Comparison of ENCODE assay signal across 27 cellular contexts in the genomic region with DNA sequence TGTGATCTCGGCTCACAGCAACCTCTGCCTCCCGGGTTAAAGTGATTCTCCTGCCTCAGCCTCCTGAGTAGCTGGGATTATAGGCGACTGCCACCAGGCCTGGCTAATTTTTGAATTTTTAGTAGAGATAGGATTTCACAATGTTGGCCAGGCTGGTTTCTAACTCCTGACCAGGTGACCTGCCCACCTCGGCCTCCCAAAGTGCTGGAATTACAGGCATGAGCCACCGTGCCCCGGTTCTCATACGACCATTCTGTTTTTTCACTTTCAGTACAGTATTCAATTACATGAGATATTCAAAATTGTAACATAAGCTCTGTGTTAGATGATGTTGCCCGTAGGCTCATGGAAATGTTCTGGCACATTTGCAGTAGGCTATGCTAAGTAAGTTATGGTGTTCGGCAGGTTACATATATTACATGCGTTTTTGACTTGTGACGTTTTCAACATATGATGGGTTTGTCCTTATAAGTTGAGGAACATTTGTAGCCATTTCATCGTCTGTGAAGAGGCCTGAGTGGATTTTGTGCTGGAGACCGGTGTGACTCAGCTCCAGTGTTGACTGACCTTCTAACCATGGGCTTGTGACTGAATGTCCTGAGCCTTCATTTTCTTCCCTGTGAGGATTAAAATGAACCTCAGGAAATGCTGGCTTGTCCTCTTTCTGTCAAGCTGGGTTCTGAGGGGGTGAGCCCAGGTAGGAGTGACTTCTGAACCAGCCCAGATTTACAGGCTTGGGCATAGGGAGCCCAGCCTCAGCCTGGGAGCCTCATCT. TPM values are rescaled to one million over a fixed set of nuclear protein-coding genes. Genes with fewer than 3 reads are reported as not detected.
DNase-seq lines count a peak whose midpoint lies in the region; ATAC-seq and TF ChIP-seq lines count a peak whose summit lies in the region.
"Had no signal": no experiment of that assay in that cellular context is flagged by ENCODE, and none has a peak within 500 bp of the region (broad histone marks: within the 10 kb centered on the region; RNA-seq: fewer than 3 reads in every experiment).

No MANE protein-coding gene starts in this region.

- H3K36me3 Mint-ChIP-seq in activated naive CD4-positive, alpha-beta T cell treated with anti-CD3 and anti-CD28 coated beads for 36 hours (ENCODE audit: low read depth) = peaks cover 20% of the 10 kb centered on the region
- H3K36me3 Mint-ChIP-seq in activated naive CD4-positive, alpha-beta T cell treated with anti-CD3 and anti-CD28 coated beads, Interleukin-2, amount 50 U/mL, for 72 hours = peaks cover 13 to 48% of the 10 kb centered on the region in 2 donors
- peaks cover 30 to 78% of the 10 kb centered on the region in 2 donors for H3K36me3 Mint-ChIP-seq in stimulated activated naive B cell treated with anti-CD40 and anti-IgM and Interleukin-4, amounts not matched to agents 10 μg/mL and 1 μg/mL and 100 μg/mL, for 72 hours
- peaks cover 92% of the 10 kb centered on the region for H3K36me3 Mint-ChIP-seq in activated T-helper 17 cell treated with anti-CD3 and anti-CD28 coated beads, Interleukin-2, amount 50 U/mL, for 72 hours (ENCODE audit: low read depth)

- TF ChIP-seq CTCF in astrocyte of the spinal cord (IDR thresholded peaks at IDR 0.05; ENCODE audit: low read depth, low read length) = no peak

- DNase-seq in activated naive CD4-positive, alpha-beta T cell treated with anti-CD3 and anti-CD28 coated beads for 36 hours = no peak
- DNase-seq in activated naive CD4-positive, alpha-beta T cell treated with anti-CD3 and anti-CD28 coated beads, Interleukin-2, amount 50 U/mL, for 72 hours (ENCODE audit: low spot score in 2 of 2) = no peak
- DNase-seq in astrocyte of the spinal cord (ENCODE audit: low read depth, low spot score) (peak; percentile 44), mesenteric fat pad (ENCODE audit: low spot score) (peak; percentile 74), left ventricle myocardium superior (no peak), A172 (ENCODE audit: low spot score) (no peak)
- no peak for DNase-seq in stimulated activated naive B cell treated with anti-CD40 and anti-IgM and Interleukin-4, amounts not matched to agents 10 μg/mL and 1 μg/mL and 100 μg/mL, for 72 hours
- DNase-seq: activated T-cell treated with anti-CD3 and anti-CD28 coated beads, Interleukin-2, amount 50 U/mL, for 72 hours; cortex of kidney; heart right ventricle; immature natural killer cell; left ventricle myocardium inferior; mucosa of descending colon; NCI-H1105 treated with DMSO at 0.1 percent for 48 hours; NCI-H524; SIG-M5; spleen; stimulated activated CD4-positive, alpha-beta T cell treated with anti-CD3 and anti-CD28 coated beads, Interleukin-4, amount 100 ng/mL, for 1 hour; stimulated activated naive CD4-positive, alpha-beta T cell treated with Interleukin-2 at 50 U/mL for 16 hours; T-cell; tibial artery had no signal

- intact Hi-C loops in activated naive CD4-positive, alpha-beta T cell treated with anti-CD3 and anti-CD28 coated beads for 36 hours (cut with micrococcal nuclease) = no loop called here
- intact Hi-C loops in left ventricle myocardium superior (cut with micrococcal nuclease) = no loop called here

- ATAC-seq in activated naive CD4-positive, alpha-beta T cell treated with anti-CD3 and anti-CD28 coated beads, Interleukin-2, amount 50 U/mL, for 72 hours = no peak
- ATAC-seq in stimulated activated naive B cell treated with anti-CD40 and anti-IgM and Interleukin-4, amounts not matched to agents 10 μg/mL and 1 μg/mL and 100 μg/mL, for 72 hours (replicated peaks) = no peak
- no peak for ATAC-seq in left ventricle myocardium superior
- ATAC-seq in activated T-helper 17 cell treated with anti-CD3 and anti-CD28 coated beads, Interleukin-2, amount 50 U/mL, for 72 hours (replicated peaks) = no peak
- ATAC-seq: activated T-cell treated with anti-CD3 and anti-CD28 coated beads, Interleukin-2, amount 50 U/mL, for 72 hours; heart right ventricle; mucosa of descending colon; Panc1; T-cell had no signal

- H3K27me3 Mint-ChIP-seq in activated naive CD4-positive, alpha-beta T cell treated with anti-CD3 and anti-CD28 coated beads for 36 hours (ENCODE audit: low read depth) = no peaks in the 10 kb centered on the region
- H3K27me3 Mint-ChIP-seq in stimulated activated naive B cell treated with anti-CD40 and anti-IgM and Interleukin-4, amounts not matched to agents 10 μg/mL and 1 μg/mL and 100 μg/mL, for 72 hours = no peaks in the 10 kb centered on the region
- H3K27me3 Mint-ChIP-seq in activated T-helper 17 cell treated with anti-CD3 and anti-CD28 coated beads, Interleukin-2, amount 50 U/mL, for 72 hours = no peaks in the 10 kb centered on the region
- H3K27me3 Mint-ChIP-seq: activated naive CD8-positive, alpha-beta T cell; T-cell had no signal

- H3K9me3 Mint-ChIP-seq in activated naive CD4-positive, alpha-beta T cell treated with anti-CD3 and anti-CD28 coated beads for 36 hours = no peaks in the 10 kb centered on the region
- H3K9me3 Mint-ChIP-seq in activated naive CD4-positive, alpha-beta T cell treated with anti-CD3 and anti-CD28 coated beads, Interleukin-2, amount 50 U/mL, for 72 hours = no peaks in the 10 kb centered on the region
- H3K9me3 Mint-ChIP-seq in stimulated activated naive B cell treated with anti-CD40 and anti-IgM and Interleukin-4, amounts not matched to agents 10 μg/mL and 1 μg/mL and 100 μg/mL, for 72 hours = no peaks in the 10 kb centered on the region
- H3K9me3 Mint-ChIP-seq in activated T-helper 17 cell treated with anti-CD3 and anti-CD28 coated beads, Interleukin-2, amount 50 U/mL, for 72 hours = no peaks in the 10 kb centered on the region
- H3K9me3 Mint-ChIP-seq: activated T-cell treated with anti-CD3 and anti-CD28 coated beads, Interleukin-2, amount 50 U/mL, for 72 hours; immature natural killer cell; neural crest cell; T-cell had no signal

- peaks cover 44% of the 10 kb centered on the region for H3K4me1 Mint-ChIP-seq in activated naive CD4-positive, alpha-beta T cell treated with anti-CD3 and anti-CD28 coated beads for 36 hours (ENCODE audit: low read depth)
- peaks cover 21 to 41% of the 10 kb centered on the region in 2 donors for H3K4me1 Mint-ChIP-seq in stimulated activated naive B cell treated with anti-CD40 and anti-IgM and Interleukin-4, amounts not matched to agents 10 μg/mL and 1 μg/mL and 100 μg/mL, for 72 hours
- H3K4me1 Mint-ChIP-seq in activated T-helper 17 cell treated with anti-CD3 and anti-CD28 coated beads, Interleukin-2, amount 50 U/mL, for 72 hours = peaks cover 36% of the 10 kb centered on the region

- no peak overlapping the region for H3K4me3 ChIP-seq in astrocyte of the spinal cord (ENCODE audit: low read depth, low read length)
- H3K4me3 ChIP-seq: breast epithelium, heart right ventricle, left ventricle myocardium inferior, mucosa of descending colon, prostate gland, spleen, tibial artery had no signal

- peak overlapping the region; percentile 26 for H3K27ac Mint-ChIP-seq in activated naive CD4-positive, alpha-beta T cell treated with anti-CD3 and anti-CD28 coated beads for 36 hours
- no peak overlapping the region for H3K27ac Mint-ChIP-seq in activated naive CD4-positive, alpha-beta T cell treated with anti-CD3 and anti-CD28 coated beads, Interleukin-2, amount 50 U/mL, for 72 hours
- H3K27ac Mint-ChIP-seq in stimulated activated naive B cell treated with anti-CD40 and anti-IgM and Interleukin-4, amounts not matched to agents 10 μg/mL and 1 μg/mL and 100 μg/mL, for 72 hours = peak overlapping the region; percentile 42
- no peak overlapping the region for H3K27ac Mint-ChIP-seq in activated T-helper 17 cell treated with anti-CD3 and anti-CD28 coated beads, Interleukin-2, amount 50 U/mL, for 72 hours
- H3K27ac Mint-ChIP-seq: activated naive CD8-positive, alpha-beta T cell; activated T-cell treated with anti-CD3 and anti-CD28 coated beads, Interleukin-2, amount 50 U/mL, for 72 hours; immature natural killer cell had no signal

- no peak overlapping the region for H3K4me3 Mint-ChIP-seq in activated naive CD4-positive, alpha-beta T cell treated with anti-CD3 and anti-CD28 coated beads for 36 hours
- H3K4me3 Mint-ChIP-seq in stimulated activated naive B cell treated with anti-CD40 and anti-IgM and Interleukin-4, amounts not matched to agents 10 μg/mL and 1 μg/mL and 100 μg/mL, for 72 hours = no peak overlapping the region
- H3K4me3 Mint-ChIP-seq in activated T-helper 17 cell treated with anti-CD3 and anti-CD28 coated beads, Interleukin-2, amount 50 U/mL, for 72 hours = no peak overlapping the region
- H3K4me3 Mint-ChIP-seq: activated naive CD8-positive, alpha-beta T cell; activated T-cell treated with anti-CD3 and anti-CD28 coated beads, Interleukin-2, amount 50 U/mL, for 72 hours; immature natural killer cell; neural crest cell; T-cell had no signal

- in situ Hi-C loops in astrocyte of the spinal cord (cut with HindIII; ENCODE audit: low sequenced_read_pairs) = no loop called here

- CTCF ChIA-PET in activated naive CD4-positive, alpha-beta T cell treated with anti-CD3 and anti-CD28 coated beads for 36 hours (lab: Charles Lee) = interaction anchor here (0.6 to 1.5 kb wide), 3 partner anchors 13 to 198 kb away, joined by 3 to 4 read pairs (median 3); no protein-coding TSS in a partner anchor

RNA-seq across cellular contexts. Expression of a gene that starts 12.2 kb away (rescaled TPM):
- total RNA-seq in activated naive CD4-positive, alpha-beta T cell treated with anti-CD3 and anti-CD28 coated beads for 36 hours = 10 to 100 TPM; 10.8 to 11.2 TPM
- 10 to 100 TPM; 23.2 to 25.1 TPM for total RNA-seq in activated naive CD4-positive, alpha-beta T cell treated with anti-CD3 and anti-CD28 coated beads, Interleukin-2, amount 50 U/mL, for 72 hours
- total RNA-seq in mesenteric fat pad (17.5 TPM), left ventricle myocardium superior (15.1 TPM)
- total RNA-seq in activated T-helper 17 cell treated with anti-CD3 and anti-CD28 coated beads, Interleukin-2, amount 50 U/mL, for 72 hours = 10 to 100 TPM; 21.0 to 27.9 TPM
- 6.0 and 7.2 TPM in 2 replicates for total RNA-seq in A172 (2014; rRNA removed; shearing (Covaris generic))

RNA-seq across cellular contexts. Expression of a gene that starts 56.9 kb away (rescaled TPM):
- 10 to 100 TPM; 89.9 to 90.6 TPM for total RNA-seq in activated naive CD4-positive, alpha-beta T cell treated with anti-CD3 and anti-CD28 coated beads for 36 hours
- total RNA-seq in activated naive CD4-positive, alpha-beta T cell treated with anti-CD3 and anti-CD28 coated beads, Interleukin-2, amount 50 U/mL, for 72 hours = 100 to 1,000 TPM; 107 to 156 TPM
- 7.8 TPM for total RNA-seq in mesenteric fat pad
- total RNA-seq in left ventricle myocardium superior = 1.8 TPM
- 100 to 1,000 TPM; 117 to 133 TPM for total RNA-seq in activated T-helper 17 cell treated with anti-CD3 and anti-CD28 coated beads, Interleukin-2, amount 50 U/mL, for 72 hours
- total RNA-seq in A172 (2014; rRNA removed; shearing (Covaris generic)) = not detected in 2 replicates

Comparison
In these comparisons a context has a peak if more than half of its experiments do, and no peak if none do; other contexts are left out.
1. H3K27ac Mint-ChIP-seq: peak in activated naive CD4-positive, alpha-beta T cell treated with anti-CD3 and anti-CD28 coated beads for 36 hours (single experiment) and stimulated activated naive B cell treated with anti-CD40 and anti-IgM and Interleukin-4, amounts not matched to agents 10 μg/mL and 1 μg/mL and 100 μg/mL, for 72 hours (single experiment); none in activated naive CD4-positive, alpha-beta T cell treated with anti-CD3 and anti-CD28 coated beads, Interleukin-2, amount 50 U/mL, for 72 hours (0 of 2) and activated T-helper 17 cell treated with anti-CD3 and anti-CD28 coated beads, Interleukin-2, amount 50 U/mL, for 72 hours (single experiment).
2. DNase-seq: peak in astrocyte of the spinal cord (single experiment) and mesenteric fat pad (single experiment); none in activated naive CD4-positive, alpha-beta T cell treated with anti-CD3 and anti-CD28 coated beads for 36 hours (single experiment), activated naive CD4-positive, alpha-beta T cell treated with anti-CD3 and anti-CD28 coated beads, Interleukin-2, amount 50 U/mL, for 72 hours (0 of 2), stimulated activated naive B cell treated with anti-CD40 and anti-IgM and Interleukin-4, amounts not matched to agents 10 μg/mL and 1 μg/mL and 100 μg/mL, for 72 hours (single experiment), left ventricle myocardium superior (single experiment) and A172 (single experiment).
3. RNA of a gene that starts 56.9 kb away (total RNA-seq): 107 to 156 TPM in activated naive CD4-positive, alpha-beta T cell treated with anti-CD3 and anti-CD28 coated beads, Interleukin-2, amount 50 U/mL, for 72 hours, 117 to 133 TPM in activated T-helper 17 cell treated with anti-CD3 and anti-CD28 coated beads, Interleukin-2, amount 50 U/mL, for 72 hours and 89.9 to 90.6 TPM in activated naive CD4-positive, alpha-beta T cell treated with anti-CD3 and anti-CD28 coated beads for 36 hours; 7.8 TPM in mesenteric fat pad (single experiment), 1.8 TPM in left ventricle myocardium superior (single experiment) and not detected in A172; every median in the first group is over 10 times any median in the second.